8 cellular contexts compared by ENCODE assay signal in genomic region chr16:88437367-88437964, GRCh38. TPM values are rescaled to one million over a fixed set of nuclear protein-coding genes. Genes with fewer than 3 reads are reported as not detected.
DNase-seq lines count a peak whose midpoint lies in the region; ATAC-seq and TF ChIP-seq lines count a peak whose summit lies in the region.

No MANE protein-coding gene starts in this region.

- no peaks in the 10 kb centered on the region for H3K9me3 Mint-ChIP-seq in natural killer cell
- H3K9me3 Mint-ChIP-seq in type B pancreatic cell: no peaks in the 10 kb centered on the region

- intact Hi-C loops in natural killer cell (cut with micrococcal nuclease): loop anchor here (5.0 kb wide), 1 partner anchor 660 kb away; no protein-coding TSS in a partner anchor

- ATAC-seq in natural killer cell (peak; percentile 49 to 74 (median 74)), GM18498 (IDR thresholded peaks at IDR 0.05; ENCODE audit: unreplicated experiment) (no peak), GM21423 (IDR thresholded peaks at IDR 0.05; ENCODE audit: unreplicated experiment) (no peak)

- H3K4me1 Mint-ChIP-seq in natural killer cell (peaks cover 0 to 13% of the 10 kb centered on the region in 2 donors), type B pancreatic cell (ENCODE audit: unreplicated experiment) (no peaks in the 10 kb centered on the region)

- no peak overlapping the region for H3K4me3 Mint-ChIP-seq in natural killer cell
- no peak overlapping the region for H3K4me3 Mint-ChIP-seq in type B pancreatic cell

- H3K27me3 Mint-ChIP-seq in natural killer cell (ENCODE audit: low read depth in 2 of 2): no peaks in the 10 kb centered on the region
- no peaks in the 10 kb centered on the region for H3K27me3 Mint-ChIP-seq in type B pancreatic cell

- H3K27ac Mint-ChIP-seq in natural killer cell: no peak overlapping the region
- no peak overlapping the region for H3K27ac Mint-ChIP-seq in type B pancreatic cell

- DNase-seq in ELF-1 (ENCODE audit: low read depth, low spot score) (peak; percentile 80), NCI-H1105 treated with DMSO at 0.1 percent for 48 hours (lab: John Stamatoyannopoulos, UW) (peak; percentile 32), ecto neural progenitor cell (ENCODE audit: low spot score) (peak; percentile 86), natural killer cell (peak; percentile 62), type B pancreatic cell (ENCODE audit: extremely low spot score, unreplicated experiment) (peak; percentile 85)
- DNase-seq in activated CD4-positive, alpha-beta T cell treated with anti-CD3 and anti-CD28 coated beads, Interleukin-2, amount 50 U/mL, for 4 hours: peak; percentile 58 to 61

- H3K36me3 Mint-ChIP-seq in natural killer cell: no peaks in the 10 kb centered on the region
- no peaks in the 10 kb centered on the region for H3K36me3 Mint-ChIP-seq in type B pancreatic cell

- peak; percentile 85 for TF ChIP-seq CTCF in natural killer cell (IDR thresholded peaks at IDR 0.05)
- TF ChIP-seq CTCF in type B pancreatic cell (conservative IDR thresholded peaks at IDR 0.05): peak; percentile 97

RNA-seq across cellular contexts. Expression of gene ZFPM1, which starts 15.6 kb away (rescaled TPM):
- total RNA-seq in natural killer cell (10 to 100 TPM; 56.3 to 71.0 (median 64.6) TPM), type B pancreatic cell (ENCODE audit: low replicate concordance) (24.0 and 26.7 TPM in 2 replicates)

RNA-seq across cellular contexts. Expression of gene ZNF469, which starts 54.7 kb away (rescaled TPM):
- total RNA-seq in natural killer cell: 1 to 10 TPM; 4.5 to 5.8 (median 4.9) TPM
- total RNA-seq in type B pancreatic cell (ENCODE audit: low replicate concordance): 0.43 and 1.5 TPM in 2 replicates

Comparison
In these comparisons a context has a peak if more than half of its experiments do, and no peak if none do; other contexts are left out.
1. DNase-seq: peak in every context shown above with its lines; median percentile 86 in ecto neural progenitor cell; 85 in type B pancreatic cell; 80 in ELF-1; 62 in natural killer cell; 60 in activated CD4-positive, alpha-beta T cell treated with anti-CD3 and anti-CD28 coated beads, Interleukin-2, amount 50 U/mL, for 4 hours; 32 in NCI-H1105 treated with DMSO at 0.1 percent for 48 hours.
2. ATAC-seq: peak in natural killer cell (3 of 3); none in GM18498 (single experiment) and GM21423 (single experiment).